Comparison of ENCODE assay signal across 8 cellular contexts in the genomic region with DNA sequence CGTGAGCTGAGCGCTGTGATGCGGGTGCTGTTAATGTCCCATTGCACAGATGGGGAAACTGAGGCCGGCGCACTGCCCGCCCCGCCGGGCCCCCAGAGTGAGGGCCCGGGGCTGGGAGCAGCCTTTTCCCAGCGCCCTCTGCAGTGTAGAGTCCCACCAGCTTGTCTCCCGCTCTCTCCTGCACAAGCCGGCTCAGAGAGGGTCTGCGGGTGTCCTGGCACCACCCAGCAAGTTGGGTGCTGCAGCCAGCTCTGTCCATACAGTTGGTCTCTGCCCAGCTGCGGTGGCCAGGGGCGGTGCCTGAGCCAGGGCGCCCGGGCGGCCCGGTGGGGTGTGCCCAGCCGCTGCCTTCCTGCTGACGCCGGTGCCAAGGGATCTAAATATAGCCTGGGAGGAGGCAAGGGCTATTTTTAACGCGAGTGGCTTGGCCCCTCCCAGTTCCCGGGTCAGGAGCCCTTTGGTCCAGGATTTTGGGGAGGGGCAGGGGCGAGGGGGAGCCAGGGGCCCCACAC. TPM values are rescaled to one million over a fixed set of nuclear protein-coding genes. Genes with fewer than 3 reads are reported as not detected.
DNase-seq lines count a peak whose midpoint lies in the region; ATAC-seq, FAIRE-seq and TF ChIP-seq lines count a peak whose summit lies in the region.

No MANE protein-coding gene starts in this region.

- DNase-seq in AG08396 (ENCODE audit: low spot score) (peak; percentile 87), H54 (ENCODE audit: insufficient read length, low spot score) (peak; percentile 98), NCI-H1436 (lab: John Stamatoyannopoulos, UW) (no peak), NCI-H524 treated with DMSO at 0.1 percent for 48 hours (lab: John Stamatoyannopoulos, UW) (no peak)

- peak; percentile 62 for TF ChIP-seq POLR2A in H54 (IDR thresholded peaks at IDR 0.05; ENCODE audit: low read depth, low read length)

- H3K4me3 ChIP-seq in esophagus (ENCODE audit: low read depth in 1 of 2, low read length in 2 of 2) (peak overlapping the region; percentile 44 to 56), mucosa of rectum (ENCODE audit: low read length in 2 of 2) (peak overlapping the region; percentile 69 to 82)

- H3K27ac ChIP-seq in esophagus (ENCODE audit: low read depth in 2 of 2, low read length in 1 of 2) (peak overlapping the region; percentile 80 to 88), mucosa of rectum (ENCODE audit: low read depth in 2 of 2, low read length in 2 of 2) (peak overlapping the region; percentile 91 to 92)

- no peak for FAIRE-seq in H54 (lab: Jason Lieb, UNC)

- H3K9me3 ChIP-seq in esophagus (ENCODE audit: control insufficient read depth in 2 of 2, insufficient read depth in 1 of 2, low read depth in 1 of 2, low read length in 1 of 2), result no peaks in the 10 kb centered on the region
- no peaks in the 10 kb centered on the region for H3K9me3 ChIP-seq in mucosa of rectum (ENCODE audit: control insufficient read depth in 2 of 2, low read length in 2 of 2)

- H3K9ac ChIP-seq in mucosa of rectum (ENCODE audit: low read depth in 1 of 2, low read length in 2 of 2), result peak overlapping the region; percentile 92

- ATAC-seq in SK-N-SH treated with all-trans-retinoic acid at 6 μM for 48 hours (peak; percentile 67), GM18517 (IDR thresholded peaks at IDR 0.05; ENCODE audit: unreplicated experiment) (no peak)

- H3K4me1 ChIP-seq in esophagus (ENCODE audit: control insufficient read depth in 2 of 2, insufficient read depth in 2 of 2, low read length in 1 of 2) (peaks cover 17 to 30% of the 10 kb centered on the region in 2 donors), mucosa of rectum (ENCODE audit: control insufficient read depth in 2 of 2, insufficient read depth in 2 of 2, low read length in 2 of 2) (peaks cover 35 to 38% of the 10 kb centered on the region in 2 donors)

- WGBS in esophagus, 2 donors, result 1% methylated on average over 25 to 26 of the region's 26 CpGs

- no peaks in the 10 kb centered on the region for H3K27me3 ChIP-seq in esophagus (ENCODE audit: control insufficient read depth in 1 of 2, insufficient read depth in 2 of 2, low read length in 2 of 2)
- peaks cover 0 to 5% of the 10 kb centered on the region in 2 donors for H3K27me3 ChIP-seq in mucosa of rectum (ENCODE audit: control insufficient read depth in 2 of 2, insufficient read depth in 2 of 2, low read length in 2 of 2)

- H3K36me3 ChIP-seq in esophagus (ENCODE audit: control insufficient read depth in 2 of 2, insufficient read depth in 2 of 2, low read length in 1 of 2) (no peaks in the 10 kb centered on the region), mucosa of rectum (ENCODE audit: control insufficient read depth in 2 of 2, insufficient read depth in 2 of 2, low read length in 2 of 2) (no peaks in the 10 kb centered on the region)

TF ChIP-seq in SK-N-SH treated with all-trans-retinoic acid at 6 μM for 48 hours, 23 proteins besides CTCF, POLR2A, EP300 and RAD21:
- TF ChIP-seq OSR1 (CRISPR knock-in tag; IDR thresholded peaks at IDR 0.05) (0 out of 2 replicates have a peak, but pooled peaks have one; percentile 26), ZNF70 (CRISPR knock-in tag; IDR thresholded peaks at IDR 0.05) (no peak), PPARA (CRISPR knock-in tag; IDR thresholded peaks at IDR 0.05; ENCODE audit: borderline replicate concordance) (no peak)

RNA-seq across cellular contexts. Expression of a gene that starts 19.3 kb away (rescaled TPM):
- 10 to 100 TPM; 37.6 to 62.6 TPM for polyA plus RNA-seq in esophagus

RNA-seq across cellular contexts. Expression of a gene that starts 38.4 kb away (rescaled TPM):
- 10 to 100 TPM; 23.2 to 32.3 TPM for polyA plus RNA-seq in esophagus

Comparison
In these comparisons a context has a peak if more than half of its experiments do, and no peak if none do; other contexts are left out.
1. DNase-seq: peak in AG08396 (single experiment) and H54 (single experiment); none in NCI-H1436 (single experiment) and NCI-H524 treated with DMSO at 0.1 percent for 48 hours (single experiment).